In genomic region chr4:55365347-55365728, GRCh38 we compare ENCODE assay signal across 19 cellular contexts.
"Had no signal": no experiment of that assay in that cellular context is flagged by ENCODE, and none has a peak within 500 bp of the region (broad histone marks: within the 10 kb centered on the region; RNA-seq: fewer than 3 reads in every experiment).

No MANE protein-coding gene starts in this region.

- H3K9me3 ChIP-seq: body of pancreas, ovary, SJSA1, transverse colon had no signal

- H3K4me3 ChIP-seq: body of pancreas, hepatocyte, ovary, SJSA1, transverse colon had no signal

- H3K27me3 ChIP-seq: body of pancreas, hepatocyte, ovary, SJSA1, transverse colon had no signal

- H3K27ac ChIP-seq: body of pancreas, hepatocyte, ovary, SJSA1, transverse colon had no signal

- H3K27ac Mint-ChIP-seq: activated B cell treated with CpG ODN at 0.5 μM for 24 hours; activated CD4-positive, alpha-beta T cell treated with anti-CD3 and anti-CD28 coated beads, Interleukin-2, amount 10 ng/mL, durations not matched to agents 24 days and 14 days; activated CD8-positive, alpha-beta T cell treated with anti-CD3 and anti-CD28 coated beads, Interleukin-2, amount 10 ng/mL, durations not matched to agents 7 days and 5 days; activated naive CD4-positive, alpha-beta T cell treated with anti-CD3 and anti-CD28 coated beads, Interleukin-2, amount 50 U/mL, for 72 hours; dendritic cell treated with granulocyte-macrophage colony-stimulating factor and Interleukin-4, amounts not matched to agents 40 ng/mL and 50 ng/mL, for 4 days; effector memory CD8-positive, alpha-beta T cell; mesothelial cell of epicardium; stimulated activated memory B cell treated with anti-CD40 and anti-IgM and Interleukin-4, amounts not matched to agents 10 μg/mL and 1 μg/mL and 100 μg/mL, for 72 hours had no signal

- H3K4me1 ChIP-seq: body of pancreas, transverse colon had no signal

- H3K4me1 Mint-ChIP-seq: activated B cell treated with CpG ODN at 0.5 μM for 24 hours; activated CD4-positive, alpha-beta T cell treated with anti-CD3 and anti-CD28 coated beads, Interleukin-2, amount 10 ng/mL, durations not matched to agents 24 days and 14 days; mesothelial cell of epicardium; stimulated activated memory B cell treated with anti-CD40 and anti-IgM and Interleukin-4, amounts not matched to agents 10 μg/mL and 1 μg/mL and 100 μg/mL, for 72 hours had no signal

- DNase-seq: activated B cell treated with CpG ODN at 0.5 μM for 24 hours; activated CD4-positive, alpha-beta T cell treated with anti-CD3 and anti-CD28 coated beads, Interleukin-2, amount 10 ng/mL, durations not matched to agents 24 days and 14 days; activated CD8-positive, alpha-beta memory T cell treated with anti-CD3 and anti-CD28 coated beads, Interleukin-2, amount 50 U/mL, for 4 hours; activated CD8-positive, alpha-beta T cell treated with anti-CD3 and anti-CD28 coated beads, Interleukin-2, amount 10 ng/mL, durations not matched to agents 7 days and 5 days; activated effector memory CD4-positive, alpha-beta T cell treated with anti-CD3 and anti-CD28 coated beads, Interleukin-2, amount 50 U/mL, for 16 hours; activated T-cell treated with anti-CD3 and anti-CD28 coated beads, Interleukin-2, amount 50 U/mL, for 48 hours; body of pancreas; effector memory CD8-positive, alpha-beta T cell; erythroblast; kidney; ovary; T-helper 2 cell; transverse colon had no signal

- ATAC-seq: activated CD8-positive, alpha-beta T cell treated with anti-CD3 and anti-CD28 coated beads, Interleukin-2, amount 10 ng/mL, durations not matched to agents 7 days and 5 days; activated naive CD4-positive, alpha-beta T cell treated with anti-CD3 and anti-CD28 coated beads, Interleukin-2, amount 50 U/mL, for 72 hours; body of pancreas; effector memory CD8-positive, alpha-beta T cell; stimulated activated memory B cell treated with anti-CD40 and anti-IgM and Interleukin-4, amounts not matched to agents 10 μg/mL and 1 μg/mL and 100 μg/mL, for 72 hours had no signal

- H3K4me3 Mint-ChIP-seq: activated B cell treated with CpG ODN at 0.5 μM for 24 hours; activated CD4-positive, alpha-beta T cell treated with anti-CD3 and anti-CD28 coated beads, Interleukin-2, amount 10 ng/mL, durations not matched to agents 24 days and 14 days; activated CD8-positive, alpha-beta T cell treated with anti-CD3 and anti-CD28 coated beads, Interleukin-2, amount 10 ng/mL, durations not matched to agents 7 days and 5 days; dendritic cell treated with granulocyte-macrophage colony-stimulating factor and Interleukin-4, amounts not matched to agents 40 ng/mL and 50 ng/mL, for 4 days; effector memory CD8-positive, alpha-beta T cell; mesothelial cell of epicardium; stimulated activated memory B cell treated with anti-CD40 and anti-IgM and Interleukin-4, amounts not matched to agents 10 μg/mL and 1 μg/mL and 100 μg/mL, for 72 hours had no signal

- H3K9me3 Mint-ChIP-seq: activated B cell treated with CpG ODN at 0.5 μM for 24 hours; activated CD4-positive, alpha-beta T cell treated with anti-CD3 and anti-CD28 coated beads, Interleukin-2, amount 10 ng/mL, durations not matched to agents 24 days and 14 days; activated naive CD4-positive, alpha-beta T cell treated with anti-CD3 and anti-CD28 coated beads, Interleukin-2, amount 50 U/mL, for 72 hours; dendritic cell treated with granulocyte-macrophage colony-stimulating factor and Interleukin-4, amounts not matched to agents 40 ng/mL and 50 ng/mL, for 4 days; effector memory CD8-positive, alpha-beta T cell; mesothelial cell of epicardium; stimulated activated memory B cell treated with anti-CD40 and anti-IgM and Interleukin-4, amounts not matched to agents 10 μg/mL and 1 μg/mL and 100 μg/mL, for 72 hours had no signal

- H3K36me3 ChIP-seq: ovary, SJSA1, transverse colon had no signal
